Comparison of ENCODE assay signal across 25 cellular contexts in genomic region chr20:46113071-46113470, GRCh38. TPM values are rescaled to one million over a fixed set of nuclear protein-coding genes. Genes with fewer than 3 reads are reported as not detected.
DNase-seq lines count a peak whose midpoint lies in the region; ATAC-seq and TF ChIP-seq lines count a peak whose summit lies in the region.
"Had no signal": no experiment of that assay in that cellular context is flagged by ENCODE, and none has a peak within 500 bp of the region (broad histone marks: within the 10 kb centered on the region; RNA-seq: fewer than 3 reads in every experiment).

No MANE protein-coding gene starts in this region.

- CTCF ChIA-PET in mammary epithelial cell (lab: Charles Lee; ENCODE audit: low non-redundant PET), result no interaction called here
- CTCF ChIA-PET in MCF 10A (lab: Yijun Ruan, JAX), result interaction anchor here (0.7 kb wide), 1 partner anchor 318 kb away, joined by 3 read pairs; no protein-coding TSS in a partner anchor

- no peak for TF ChIP-seq POLR2A in tibial nerve (IDR thresholded peaks at IDR 0.05)

- no peaks in the 10 kb centered on the region for H3K36me3 Mint-ChIP-seq in MCF 10A (ENCODE audit: insufficient read depth, unreplicated experiment)
- H3K36me3 Mint-ChIP-seq: CD8-positive, alpha-beta T cell had no signal

- no peaks in the 10 kb centered on the region for H3K9me3 ChIP-seq in mammary epithelial cell (replicated peaks; ENCODE audit: insufficient read depth, low read length)
- no peaks in the 10 kb centered on the region for H3K9me3 ChIP-seq in parathyroid adenoma (ENCODE audit: control insufficient read depth, low read length)
- no peaks in the 10 kb centered on the region for H3K9me3 ChIP-seq in tibial nerve
- H3K9me3 ChIP-seq: A549, HAP-1, Peyer's patch had no signal

- 11% methylated on average over 4 of the region's 4 CpGs for WGBS in mammary epithelial cell (ENCODE audit: low coverage, missing lambda C conversion rate)
- WGBS in tibial nerve, 2 donors, result 64 to 76% methylated on average over 4 of the region's 4 CpGs

- dilution Hi-C loops in mammary epithelial cell (cut with HindIII; ENCODE audit: low sequenced_read_pairs), result no loop called here

- no peak overlapping the region for H2AFZ ChIP-seq in mammary epithelial cell (ENCODE audit: low read depth, low read length)
- H2AFZ ChIP-seq in parathyroid adenoma, result peak overlapping the region; percentile 63

- no peak overlapping the region for H3K4me2 ChIP-seq in mammary epithelial cell (ENCODE audit: insufficient read depth, low read depth, low read length)
- no peak overlapping the region for H3K4me2 ChIP-seq in parathyroid adenoma (ENCODE audit: low read length)
- H3K4me2 ChIP-seq: A549 had no signal

- no peak for ATAC-seq in GM21723 (IDR thresholded peaks at IDR 0.05; ENCODE audit: unreplicated experiment)
- ATAC-seq: A549; CD8-positive, alpha-beta T cell; GM23338 had no signal

- no peaks in the 10 kb centered on the region for H3K4me1 Mint-ChIP-seq in MCF 10A (ENCODE audit: insufficient read depth, unreplicated experiment)
- H3K4me1 Mint-ChIP-seq: GM23338 had no signal

- H3K4me3 ChIP-seq in mammary epithelial cell (replicated peaks in 1 of 3; ENCODE audit: insufficient read depth in 1 of 3, low read depth in 2 of 3, low read length in 3 of 3), result no peak overlapping the region
- no peak overlapping the region for H3K4me3 ChIP-seq in parathyroid adenoma (ENCODE audit: low read depth, low read length)
- H3K4me3 ChIP-seq in tibial nerve, result no peak overlapping the region
- H3K4me3 ChIP-seq: A549, GM23338, HAP-1, Peyer's patch, SK-N-MC had no signal

- in situ Hi-C loops in mammary epithelial cell (cut with MboI; ENCODE audit: low sequenced_read_pairs in 2 of 2), result no loop called here

- H3K79me2 ChIP-seq in mammary epithelial cell (ENCODE audit: insufficient read depth, low read length) (no peaks in the 10 kb centered on the region), parathyroid adenoma (peaks cover 2% of the 10 kb centered on the region)

- H3K4me3 Mint-ChIP-seq in MCF 10A (ENCODE audit: unreplicated experiment), result no peak overlapping the region
- H3K4me3 Mint-ChIP-seq: CD8-positive, alpha-beta T cell; GM23338; T-helper 1 cell treated with Interleukin-12 subunit alpha and Interleukin-12 subunit beta and Interleukin-4 antibody, amounts not matched to agents 30 μg/mL and 1 μg/mL, for 36 hours had no signal

- H3K27me3 ChIP-seq in mammary epithelial cell (ENCODE audit: insufficient read depth, low read length) (no peaks in the 10 kb centered on the region), parathyroid adenoma (ENCODE audit: control insufficient read depth, insufficient read depth, low read length) (no peaks in the 10 kb centered on the region), tibial nerve (peaks cover 0 to 6% of the 10 kb centered on the region in 2 donors)
- H3K27me3 ChIP-seq: Peyer's patch had no signal

- H3K9ac ChIP-seq in mammary epithelial cell (ENCODE audit: insufficient read depth, low read length), result no peak overlapping the region
- H3K9ac ChIP-seq in parathyroid adenoma, result no peak overlapping the region

- no peaks in the 10 kb centered on the region for H3K9me3 Mint-ChIP-seq in MCF 10A (ENCODE audit: unreplicated experiment)
- H3K9me3 Mint-ChIP-seq: CD8-positive, alpha-beta T cell; GM23338; T-helper 1 cell treated with Interleukin-12 subunit alpha and Interleukin-12 subunit beta and Interleukin-4 antibody, amounts not matched to agents 30 μg/mL and 1 μg/mL, for 36 hours had no signal

- H3K36me3 ChIP-seq in mammary epithelial cell (ENCODE audit: insufficient read depth, low read length) (no peaks in the 10 kb centered on the region), parathyroid adenoma (ENCODE audit: control insufficient read depth, insufficient read depth, low read length) (no peaks in the 10 kb centered on the region), tibial nerve (no peaks in the 10 kb centered on the region)
- H3K36me3 ChIP-seq: HAP-1, Peyer's patch had no signal

- TF ChIP-seq EP300 in tibial nerve (IDR thresholded peaks at IDR 0.05), result no peak

- H3K27ac ChIP-seq in mammary epithelial cell (ENCODE audit: insufficient read depth, low read depth, low read length), result no peak overlapping the region
- peak overlapping the region; percentile 13 for H3K27ac ChIP-seq in parathyroid adenoma
- H3K27ac ChIP-seq in tibial nerve, result no peak overlapping the region
- H3K27ac ChIP-seq: A549, C4-2B, Peyer's patch, SK-N-MC had no signal

- H3K27ac Mint-ChIP-seq in MCF 10A (ENCODE audit: low read depth, unreplicated experiment), result no peak overlapping the region
- H3K27ac Mint-ChIP-seq: CD8-positive, alpha-beta T cell; GM23338; T-helper 1 cell treated with Interleukin-12 subunit alpha and Interleukin-12 subunit beta and Interleukin-4 antibody, amounts not matched to agents 30 μg/mL and 1 μg/mL, for 36 hours had no signal

- H3K27me3 Mint-ChIP-seq in MCF 10A (ENCODE audit: insufficient read depth, unreplicated experiment), result peaks cover 52% of the 10 kb centered on the region

- DNase-seq in mammary epithelial cell, result peak; percentile 53
- DNase-seq in MCF 10A (ENCODE audit: unreplicated experiment), result no peak
- peak; percentile 30 for DNase-seq in SW480 (ENCODE audit: low spot score)
- no peak for DNase-seq in tibial nerve (ENCODE audit: low spot score in 2 of 2)
- no peak for DNase-seq in DMS53 (lab: John Stamatoyannopoulos, UW)
- DNase-seq: CD8-positive, alpha-beta T cell; DMS79 treated with DMSO at 0.1 percent for 48 hours; IMR-90; KG1; MM.1S; NCI-H2029; NCI-H2171; NCI-H226; NCI-H510A treated with DMSO at 0.1 percent for 48 hours; Peyer's patch; SIG-M5 had no signal

- peaks cover 18% of the 10 kb centered on the region for H3K4me1 ChIP-seq in mammary epithelial cell (ENCODE audit: insufficient read depth, low read length)
- H3K4me1 ChIP-seq in parathyroid adenoma, result peaks cover 9% of the 10 kb centered on the region
- H3K4me1 ChIP-seq in tibial nerve, result peaks cover 0 to 13% (median 5%) of the 10 kb centered on the region in 4 donors
- H3K4me1 ChIP-seq: Caco-2, HAP-1 had no signal

- H4K20me1 ChIP-seq in mammary epithelial cell (ENCODE audit: insufficient read depth, low read length), result no peaks in the 10 kb centered on the region

- no TSS peak for BruUV-seq in mammary epithelial cell (replicated peaks; lab: Mats Ljungman, UMichigan)
- BruUV-seq in MCF 10A (replicated peaks; lab: Mats Ljungman, UMichigan), result no TSS peak

- POLR2A ChIA-PET in MCF 10A (lab: Yijun Ruan, JAX), result interaction anchor here (0.7 kb wide), 1 partner anchor 731 kb away, joined by 3 read pairs; no protein-coding TSS in a partner anchor

- intact Hi-C loops in mammary epithelial cell (cut with micrococcal nuclease), result no loop called here
- intact Hi-C loops in MCF 10A (cut with micrococcal nuclease), result no loop called here

- no peak for TF ChIP-seq CTCF in mammary epithelial cell (conservative IDR thresholded peaks at IDR 0.05 in 1 of 2, IDR thresholded peaks at IDR 0.05 in 1 of 2; ENCODE audit: extremely low read depth in 1 of 2, insufficient read depth in 1 of 2, low read depth in 1 of 2, low read length in 2 of 2)
- no peak for TF ChIP-seq CTCF in MCF 10A (IDR thresholded peaks at IDR 0.05; ENCODE audit: unreplicated experiment)
- no peak for TF ChIP-seq CTCF in parathyroid adenoma (IDR thresholded peaks at IDR 0.05)
- no peak for TF ChIP-seq CTCF in tibial nerve (IDR thresholded peaks at IDR 0.05)

RNA-seq across cellular contexts. Expression of gene CD40, which starts 5.0 kb away (rescaled TPM):
- total RNA-seq in mammary epithelial cell (1 to 10 TPM in 1 of 2 donors, not detected in 1; 3.2 TPM), MCF 10A (2022) (1.5 and 2.3 TPM in 2 replicates), tibial nerve (10 to 100 TPM; 18.0 to 32.8 (median 25.1) TPM)
- 14.9 TPM for polyA plus RNA-seq in mammary epithelial cell
- 0.31 TPM for polyA minus RNA-seq in mammary epithelial cell
- total RNA-seq: Caco-2 had no signal

RNA-seq across cellular contexts. Expression of gene NCOA5, which starts 23.3 kb away (rescaled TPM):
- total RNA-seq in mammary epithelial cell (10 to 100 TPM; 11.2 to 17.8 TPM), MCF 10A (2022) (26.0 and 31.2 TPM in 2 replicates), tibial nerve (10 to 100 TPM; 34.8 to 71.4 (median 47.2) TPM)
- 17.4 TPM for polyA plus RNA-seq in mammary epithelial cell
- polyA minus RNA-seq in mammary epithelial cell, result 20.1 TPM

Comparison
In these comparisons a context has a peak if more than half of its experiments do, and no peak if none do; other contexts are left out.
1. DNase-seq: peak in mammary epithelial cell (single experiment) and SW480 (single experiment); none in MCF 10A (single experiment), tibial nerve (0 of 2) and DMS53 (single experiment).